In the genomic region with DNA sequence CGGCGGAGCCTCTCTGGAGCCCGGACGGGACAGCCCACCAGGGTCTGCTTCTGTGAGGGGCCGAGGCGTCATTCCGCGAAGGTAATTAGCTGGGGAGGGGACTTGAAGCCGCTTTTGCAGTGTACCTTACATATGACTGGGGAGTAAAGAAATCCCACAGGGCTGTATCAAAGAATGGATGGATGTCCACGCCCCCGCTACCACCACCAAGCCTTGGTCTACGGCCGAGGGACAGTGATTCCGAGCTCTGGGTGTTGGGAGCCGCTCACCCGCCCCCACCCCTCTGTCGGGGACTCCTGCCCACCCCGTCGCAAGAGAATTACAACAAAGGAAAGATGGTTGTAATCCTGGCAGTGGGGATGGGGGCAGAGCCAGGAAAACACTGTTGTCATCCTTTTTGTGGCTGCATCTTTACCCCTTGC, we compare ENCODE assay signal across 8 cellular contexts. TPM values are rescaled to one million over a fixed set of nuclear protein-coding genes. Genes with fewer than 3 reads are reported as not detected.
A peak's percentile ranks its signal among the peaks of the same experiment; 100 is the strongest.
DNase-seq lines count a peak whose midpoint lies in the region; ATAC-seq and TF ChIP-seq lines count a peak whose summit lies in the region.

No MANE protein-coding gene starts in this region.

- intact Hi-C loops in colonic mucosa (cut with DNase I) (loop anchor here (5.0 kb wide), 2 partner anchors 83 to 147 kb away; a partner anchor contains a TSS), lower leg skin (cut with DNase I; ENCODE audit: low total_unique reads) (no loop called here)

- no peaks in the 10 kb centered on the region for H3K9me3 ChIP-seq in NT2/D1 (ENCODE audit: insufficient read depth, low read length)
- no peaks in the 10 kb centered on the region for H3K9me3 ChIP-seq in colonic mucosa

- H3K36me3 ChIP-seq in NT2/D1 (ENCODE audit: insufficient read depth, insufficient read length, low read length) (peaks cover 5% of the 10 kb centered on the region), colonic mucosa (no peaks in the 10 kb centered on the region)

- peak overlapping the region; percentile 93 for H3K4me3 Mint-ChIP-seq in activated CD8-positive, alpha-beta memory T cell treated with anti-CD3 and anti-CD28 coated beads, Interleukin-2, amount 10 ng/mL, durations not matched to agents 7 days and 5 days
- peak overlapping the region; percentile 95 for H3K4me3 Mint-ChIP-seq in type B pancreatic cell

- no peaks in the 10 kb centered on the region for H3K9me3 Mint-ChIP-seq in activated CD8-positive, alpha-beta memory T cell treated with anti-CD3 and anti-CD28 coated beads, Interleukin-2, amount 10 ng/mL, durations not matched to agents 7 days and 5 days (ENCODE audit: low read depth)
- H3K9me3 Mint-ChIP-seq in type B pancreatic cell, result no peaks in the 10 kb centered on the region

- H3K27ac Mint-ChIP-seq in activated CD8-positive, alpha-beta memory T cell treated with anti-CD3 and anti-CD28 coated beads, Interleukin-2, amount 10 ng/mL, durations not matched to agents 7 days and 5 days, result peak overlapping the region; percentile 94
- H3K27ac Mint-ChIP-seq in type B pancreatic cell, result peak overlapping the region; percentile 94

- ATAC-seq in activated CD8-positive, alpha-beta memory T cell treated with anti-CD3 and anti-CD28 coated beads, Interleukin-2, amount 10 ng/mL, durations not matched to agents 7 days and 5 days, result no peak
- peak; percentile 1 for ATAC-seq in HG02759 (IDR thresholded peaks at IDR 0.05; ENCODE audit: unreplicated experiment)

- CTCF ChIA-PET in activated CD8-positive, alpha-beta memory T cell treated with anti-CD3 and anti-CD28 coated beads, Interleukin-2, amount 10 ng/mL, durations not matched to agents 7 days and 5 days (lab: Charles Lee), result interaction anchor here (1.0 to 1.9 kb wide), 6 partner anchors 13 to 149 kb away, joined by 3 to 9 read pairs (median 4); a partner anchor contains a TSS

- H3K9ac ChIP-seq in NT2/D1 (ENCODE audit: insufficient read length, low read depth) (peak overlapping the region; percentile 90), colonic mucosa (ENCODE audit: low read depth in 2 of 2, low read length in 2 of 2) (peak overlapping the region; percentile 91)

- peaks cover 34% of the 10 kb centered on the region for H3K4me1 Mint-ChIP-seq in activated CD8-positive, alpha-beta memory T cell treated with anti-CD3 and anti-CD28 coated beads, Interleukin-2, amount 10 ng/mL, durations not matched to agents 7 days and 5 days
- H3K4me1 Mint-ChIP-seq in type B pancreatic cell (ENCODE audit: unreplicated experiment), result peaks cover 21% of the 10 kb centered on the region

- no peak for TF ChIP-seq POLR2A in lower leg skin (IDR thresholded peaks at IDR 0.05)

- 1 to 4% methylated on average over 9 to 14 of the region's 19 CpGs for WGBS in lower leg skin, 2 donors

- H3K4me1 ChIP-seq in NT2/D1 (ENCODE audit: insufficient read depth, insufficient read length) (no peaks in the 10 kb centered on the region), colonic mucosa (no peaks in the 10 kb centered on the region)

- no peaks in the 10 kb centered on the region for H3K27me3 Mint-ChIP-seq in activated CD8-positive, alpha-beta memory T cell treated with anti-CD3 and anti-CD28 coated beads, Interleukin-2, amount 10 ng/mL, durations not matched to agents 7 days and 5 days
- no peaks in the 10 kb centered on the region for H3K27me3 Mint-ChIP-seq in type B pancreatic cell

- TF ChIP-seq CTCF in colonic mucosa (IDR thresholded peaks at IDR 0.05) (no peak), lower leg skin (IDR thresholded peaks at IDR 0.05) (no peak), type B pancreatic cell (conservative IDR thresholded peaks at IDR 0.05) (no peak)

- no peaks in the 10 kb centered on the region for H3K27me3 ChIP-seq in NT2/D1 (ENCODE audit: insufficient read depth, insufficient read length)
- no peaks in the 10 kb centered on the region for H3K27me3 ChIP-seq in colonic mucosa

- H3K4me3 ChIP-seq in NT2/D1 (ENCODE audit: insufficient read length, low read depth) (peak overlapping the region; percentile 57), colonic mucosa (peak overlapping the region; percentile 66), lower leg skin (ENCODE audit: low read depth, poor library complexity, severe bottlenecking) (peak overlapping the region; percentile 74)

- peak overlapping the region; percentile 78 for H3K27ac ChIP-seq in colonic mucosa

- DNase-seq in activated CD8-positive, alpha-beta memory T cell treated with anti-CD3 and anti-CD28 coated beads, Interleukin-2, amount 10 ng/mL, durations not matched to agents 7 days and 5 days, result no peak
- DNase-seq in activated CD8-positive, alpha-beta memory T cell treated with anti-CD3 and anti-CD28 coated beads for 24 hours, result no peak
- DNase-seq in NT2/D1 (ENCODE audit: low read depth, low spot score) (no peak), colonic mucosa (no peak), lower leg skin (ENCODE audit: low spot score in 2 of 2) (no peak), type B pancreatic cell (ENCODE audit: extremely low spot score, unreplicated experiment) (peak; percentile 73)
- DNase-seq in stimulated activated CD4-positive, alpha-beta T cell treated with anti-CD3 and anti-CD28 coated beads, Interleukin-15, amount 100 ng/mL, for 24 hours, result no peak

- H3K36me3 Mint-ChIP-seq in activated CD8-positive, alpha-beta memory T cell treated with anti-CD3 and anti-CD28 coated beads, Interleukin-2, amount 10 ng/mL, durations not matched to agents 7 days and 5 days, result no peaks in the 10 kb centered on the region
- no peaks in the 10 kb centered on the region for H3K36me3 Mint-ChIP-seq in type B pancreatic cell

RNA-seq across cellular contexts. Expression of a gene that starts 0.8 kb away (rescaled TPM):
- 1 to 10 TPM; 4.2 to 7.4 TPM for total RNA-seq in activated CD8-positive, alpha-beta memory T cell treated with anti-CD3 and anti-CD28 coated beads, Interleukin-2, amount 10 ng/mL, durations not matched to agents 7 days and 5 days
- 1 to 10 TPM; 5.4 to 9.0 TPM for total RNA-seq in colonic mucosa
- total RNA-seq in lower leg skin, result 1 to 10 TPM; 4.0 to 7.1 (median 4.8) TPM
- 8.3 and 11.6 TPM in 2 replicates for total RNA-seq in type B pancreatic cell (ENCODE audit: low replicate concordance)
